In genomic region chr10:95333997-95334792, GRCh38 we compare ENCODE assay signal across 10 cellular contexts. TPM values are rescaled to one million over a fixed set of nuclear protein-coding genes. Genes with fewer than 3 reads are reported as not detected.
A peak's percentile ranks its signal among the peaks of the same experiment; 100 is the strongest.
DNase-seq lines count a peak whose midpoint lies in the region; ATAC-seq, FAIRE-seq and TF ChIP-seq lines count a peak whose summit lies in the region.
"Had no signal": no experiment of that assay in that cellular context is flagged by ENCODE, and none has a peak within 500 bp of the region (broad histone marks: within the 10 kb centered on the region; RNA-seq: fewer than 3 reads in every experiment).

No MANE protein-coding gene starts in this region.

- in situ Hi-C loops in GM23248 (cut with MboI): no loop called here
- in situ Hi-C loops in KBM-7 (cut with MboI; ENCODE audit: low pct_unique_long_range_greater_than_20kb, low sequenced_read_pairs): no loop called here

- peak overlapping the region; percentile 92 for H3K27ac ChIP-seq in GM23248
- peak overlapping the region in 3 of 4 donors; percentile 17 to 42 (median 34) for H3K27ac ChIP-seq in body of pancreas
- peak overlapping the region; percentile 87 to 94 for H3K27ac ChIP-seq in right atrium auricular region
- peak overlapping the region in 1 of 2 donors; percentile 94 for H3K27ac ChIP-seq in small intestine (ENCODE audit: low read depth in 1 of 2, low read length in 1 of 2)
- H3K27ac ChIP-seq: KMS-11 had no signal

- H3K27me3 ChIP-seq in GM23248 (replicated peaks; ENCODE audit: insufficient read depth): no peaks in the 10 kb centered on the region
- no peaks in the 10 kb centered on the region for H3K27me3 ChIP-seq in body of pancreas
- no peaks in the 10 kb centered on the region for H3K27me3 ChIP-seq in right atrium auricular region
- no peaks in the 10 kb centered on the region for H3K27me3 ChIP-seq in small intestine (ENCODE audit: control insufficient read depth in 2 of 2, insufficient read depth in 2 of 2, low read length in 2 of 2)

- no peak for TF ChIP-seq POLR2A in body of pancreas (IDR thresholded peaks at IDR 0.05)

- H2AFZ ChIP-seq in GM23248: peak overlapping the region; percentile 90

- TF ChIP-seq CTCF in body of pancreas (IDR thresholded peaks at IDR 0.05) (no peak), right atrium auricular region (IDR thresholded peaks at IDR 0.05) (no peak)

- H3K4me2 ChIP-seq in GM23248 (ENCODE audit: unreplicated experiment): peak overlapping the region; percentile 70
- H3K4me2 ChIP-seq: KMS-11 had no signal

- H3K9ac ChIP-seq in GM23248: peak overlapping the region; percentile 75
- H3K9ac ChIP-seq: KMS-11 had no signal

- H3K4me1 ChIP-seq in GM23248 (ENCODE audit: insufficient read depth): peaks cover 20% of the 10 kb centered on the region
- no peaks in the 10 kb centered on the region for H3K4me1 ChIP-seq in body of pancreas
- peaks cover 0 to 61% of the 10 kb centered on the region in 2 donors for H3K4me1 ChIP-seq in right atrium auricular region
- H3K4me1 ChIP-seq in small intestine (ENCODE audit: control insufficient read depth in 2 of 2, insufficient read depth in 1 of 2, low read depth in 1 of 2, low read length in 1 of 2): no peaks in the 10 kb centered on the region

- 13% methylated on average over 12 of the region's 12 CpGs for WGBS in GM23248 (ENCODE audit: low coverage in 1 of 2, low lambda C conversion rate in 2 of 2, missing lambda C conversion rate in 2 of 2), 2 experiments
- WGBS in body of pancreas, 2 donors: 73 to 80% methylated on average over 12 of the region's 12 CpGs
- WGBS in small intestine, 3 donors: 60 to 74% (median 70%) methylated on average over 12 of the region's 12 CpGs

- H3K36me3 ChIP-seq in GM23248 (ENCODE audit: low read depth): no peaks in the 10 kb centered on the region
- H3K36me3 ChIP-seq in body of pancreas (replicated peaks in 1 of 2; ENCODE audit: insufficient read depth in 1 of 2, low read depth in 2 of 2): peaks cover 0 to 3% of the 10 kb centered on the region in 2 donors
- peaks cover 86% of the 10 kb centered on the region for H3K36me3 ChIP-seq in right atrium auricular region
- H3K36me3 ChIP-seq in small intestine (ENCODE audit: control insufficient read depth in 2 of 2, insufficient read depth in 2 of 2, low read length in 2 of 2): no peaks in the 10 kb centered on the region

- DNase-seq in GM23248 (peak; percentile 92), body of pancreas (peak in 3 of 4 donors; percentile 30 to 42 (median 37)), right atrium auricular region (ENCODE audit: low spot score) (peak; percentile 98), small intestine (peak; percentile 15), KBM-7 (no peak), NCI-H128 (lab: John Stamatoyannopoulos, UW; ENCODE audit: unreplicated experiment) (no peak), activated gamma-delta T cell (lab: John Stamatoyannopoulos, UW) (no peak)
- DNase-seq: DND-41 had no signal

- H3K9me3 ChIP-seq in GM23248 (ENCODE audit: low read depth) (no peaks in the 10 kb centered on the region), body of pancreas (no peaks in the 10 kb centered on the region), right atrium auricular region (no peaks in the 10 kb centered on the region), small intestine (ENCODE audit: control insufficient read depth, low read depth) (no peaks in the 10 kb centered on the region)

- ATAC-seq in body of pancreas (peak; percentile 73), GM21529 (IDR thresholded peaks at IDR 0.05; ENCODE audit: unreplicated experiment) (no peak)

- no peaks in the 10 kb centered on the region for H3K79me2 ChIP-seq in GM23248 (ENCODE audit: insufficient read depth)

- intact Hi-C loops in body of pancreas (cut with DNase I): no loop called here

- H3K9me2 ChIP-seq in GM23248 (ENCODE audit: insufficient read depth): no peaks in the 10 kb centered on the region

- H3K4me3 ChIP-seq in GM23248 (peak overlapping the region; percentile 12; the same call in 1 of the 2 replicates), body of pancreas (no peak overlapping the region), right atrium auricular region (no peak overlapping the region), small intestine (ENCODE audit: low read depth in 1 of 2, low read length in 2 of 2) (no peak overlapping the region)

- H3F3A ChIP-seq in GM23248 (ENCODE audit: insufficient read depth): 0 out of 2 replicates have a peak, but pooled peaks cover 20% of the 10 kb centered on the region

- FAIRE-seq in small intestine (lab: Jason Lieb, UNC): no peak

- no peaks in the 10 kb centered on the region for H4K20me1 ChIP-seq in GM23248 (ENCODE audit: insufficient read depth)

RNA-seq across cellular contexts. Expression of gene PDLIM1, which starts 43.4 kb away (rescaled TPM):
- 16.3 and 32.0 TPM in 2 replicates for total RNA-seq in GM23248 (2014; rRNA removed; shearing (Covaris generic))
- 143 and 147 TPM in 2 replicates for polyA plus RNA-seq in GM23248 (2016; fragmentation: Nextera tagmentation; extraction: Ambion mirVana)
- total RNA-seq in body of pancreas: 10 to 100 TPM; 41.5 to 66.2 TPM
- total RNA-seq in right atrium auricular region: 100 to 1,000 TPM; 126 to 130 TPM
- 100 to 1,000 TPM; 206 to 572 (median 368) TPM for polyA plus RNA-seq in small intestine

Comparison
In these comparisons a context has a peak if more than half of its experiments do, and no peak if none do; other contexts are left out.
1. DNase-seq: peak in GM23248 (single experiment), body of pancreas (3 of 4), right atrium auricular region (single experiment) and small intestine (single experiment); none in KBM-7 (single experiment), NCI-H128 (single experiment) and activated gamma-delta T cell (single experiment).